Comparison of ENCODE assay signal across 9 cellular contexts in the genomic region with DNA sequence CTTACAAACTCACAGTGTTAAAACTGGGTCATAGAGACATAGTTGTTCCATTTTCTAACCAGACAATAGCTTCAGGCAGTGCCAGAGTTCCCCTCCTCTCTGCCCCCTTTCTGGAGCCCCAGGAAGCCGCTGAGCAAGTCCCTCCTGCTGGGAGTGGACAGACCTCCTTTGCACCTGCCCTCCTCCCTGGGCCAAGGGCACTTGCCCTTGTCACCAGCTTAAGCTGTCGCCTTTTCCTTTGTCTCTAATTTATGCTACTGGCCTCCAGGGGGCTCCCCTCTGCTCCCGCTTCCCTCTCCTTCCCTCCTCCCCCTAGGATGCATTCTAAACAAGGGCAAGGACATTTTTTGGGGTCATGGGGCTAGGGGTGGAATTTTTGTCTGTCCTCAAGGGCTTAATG.
DNase-seq lines count a peak whose midpoint lies in the region; ATAC-seq and TF ChIP-seq lines count a peak whose summit lies in the region.
"Had no signal": no experiment of that assay in that cellular context is flagged by ENCODE, and none has a peak within 500 bp of the region (broad histone marks: within the 10 kb centered on the region; RNA-seq: fewer than 3 reads in every experiment).

No MANE protein-coding gene starts in this region.

- 25% methylated on average over 2 of the region's 3 CpGs for WGBS in mesenchymal stem cell

- BruUV-seq in MCF 10A (replicated peaks; lab: Mats Ljungman, UMichigan) = no TSS peak

- H2BK15ac ChIP-seq in mesenchymal stem cell (ENCODE audit: low read depth, poor library complexity, severe bottlenecking) = no peak overlapping the region

- no peak overlapping the region for H2BK5ac ChIP-seq in mesenchymal stem cell (ENCODE audit: low read depth, low read length, poor library complexity, severe bottlenecking)

- H3K23ac ChIP-seq in mesenchymal stem cell (ENCODE audit: low read length in 2 of 2) = no peak overlapping the region

- peak; percentile 39 for ATAC-seq in stimulated activated effector memory CD8-positive, alpha-beta T cell treated with anti-CD3 and anti-CD28 coated beads, Interleukin-12 subunit alpha, Interleukin-12 subunit beta, amount 100 ng/mL, for 72 hours
- ATAC-seq in HG03439 (IDR thresholded peaks at IDR 0.05; ENCODE audit: unreplicated experiment) = no peak

- H3K18ac ChIP-seq in mesenchymal stem cell (ENCODE audit: low read depth in 1 of 2, low read length in 2 of 2) = no peak overlapping the region

- no peak overlapping the region for H3K4ac ChIP-seq in mesenchymal stem cell (ENCODE audit: low read depth in 1 of 2, low read length in 2 of 2)

- no peak overlapping the region for H3K4me2 ChIP-seq in mesenchymal stem cell (ENCODE audit: low read length, poor library complexity, severe bottlenecking)

- no peaks in the 10 kb centered on the region for H3K27me3 ChIP-seq in breast epithelium
- H3K27me3 ChIP-seq in mesenchymal stem cell (ENCODE audit: control insufficient read depth in 1 of 2, insufficient read depth in 1 of 2, low read length in 2 of 2) = no peaks in the 10 kb centered on the region

- H3K27ac Mint-ChIP-seq in MCF 10A (ENCODE audit: low read depth, unreplicated experiment) = no peak overlapping the region
- H3K27ac Mint-ChIP-seq in chondrocyte (ENCODE audit: unreplicated experiment) = no peak overlapping the region
- H3K27ac Mint-ChIP-seq in stimulated activated effector memory CD8-positive, alpha-beta T cell treated with anti-CD3 and anti-CD28 coated beads, Interleukin-12 subunit alpha, Interleukin-12 subunit beta, amount 100 ng/mL, for 72 hours = no peak overlapping the region

- H3K27me3 Mint-ChIP-seq in MCF 10A (ENCODE audit: insufficient read depth, unreplicated experiment) (peaks cover 21% of the 10 kb centered on the region), chondrocyte (ENCODE audit: low read depth) (no peaks in the 10 kb centered on the region)

- H2AK5ac ChIP-seq in mesenchymal stem cell (ENCODE audit: low read length, severe bottlenecking) = no peak overlapping the region

- H2AFZ ChIP-seq in mesenchymal stem cell (ENCODE audit: low read depth, low read length) = no peak overlapping the region

- H3K36me3 ChIP-seq in breast epithelium = no peaks in the 10 kb centered on the region
- H3K36me3 ChIP-seq in mesenchymal stem cell (ENCODE audit: control insufficient read depth in 1 of 2, insufficient read depth in 2 of 2, low read depth in 1 of 2, low read length in 2 of 2) = no peaks in the 10 kb centered on the region

- H3K4me3 ChIP-seq in breast epithelium = no peak overlapping the region
- no peak overlapping the region for H3K4me3 ChIP-seq in mesenchymal stem cell (ENCODE audit: insufficient read depth in 1 of 2, low read depth in 1 of 2, low read length in 2 of 2)
- H3K4me3 ChIP-seq: skin epidermis had no signal

- H4K91ac ChIP-seq in mesenchymal stem cell (ENCODE audit: low read length) = no peak overlapping the region

- H3K36me3 Mint-ChIP-seq in MCF 10A (ENCODE audit: insufficient read depth, unreplicated experiment) = no peaks in the 10 kb centered on the region
- H3K36me3 Mint-ChIP-seq in chondrocyte (ENCODE audit: low read depth) = no peaks in the 10 kb centered on the region
- H3K36me3 Mint-ChIP-seq in stimulated activated effector memory CD8-positive, alpha-beta T cell treated with anti-CD3 and anti-CD28 coated beads, Interleukin-12 subunit alpha, Interleukin-12 subunit beta, amount 100 ng/mL, for 72 hours = no peaks in the 10 kb centered on the region

- H3K27ac ChIP-seq in breast epithelium (no peak overlapping the region), mesenchymal stem cell (ENCODE audit: low read length, poor library complexity, severe bottlenecking) (no peak overlapping the region)

- H3K9me3 Mint-ChIP-seq in MCF 10A (ENCODE audit: unreplicated experiment) (peaks cover 8% of the 10 kb centered on the region), chondrocyte (ENCODE audit: low read depth) (no peaks in the 10 kb centered on the region)
- H3K9me3 Mint-ChIP-seq in stimulated activated effector memory CD8-positive, alpha-beta T cell treated with anti-CD3 and anti-CD28 coated beads, Interleukin-12 subunit alpha, Interleukin-12 subunit beta, amount 100 ng/mL, for 72 hours = no peaks in the 10 kb centered on the region

- TF ChIP-seq POLR2A in breast epithelium (IDR thresholded peaks at IDR 0.05) = no peak

- POLR2A ChIA-PET in MCF 10A (lab: Yijun Ruan, JAX) = no interaction called here

- H3K4me1 ChIP-seq in breast epithelium (no peaks in the 10 kb centered on the region), mesenchymal stem cell (ENCODE audit: control insufficient read depth, insufficient read depth, low read depth, low read length) (no peaks in the 10 kb centered on the region)

- no peaks in the 10 kb centered on the region for H3K79me1 ChIP-seq in mesenchymal stem cell (replicated peaks; ENCODE audit: low read length, poor library complexity, severe bottlenecking)

- H3K4me1 Mint-ChIP-seq in MCF 10A (ENCODE audit: insufficient read depth, unreplicated experiment) (peaks cover 5% of the 10 kb centered on the region), chondrocyte (ENCODE audit: low read depth) (peaks cover 3% of the 10 kb centered on the region)
- H3K4me1 Mint-ChIP-seq in stimulated activated effector memory CD8-positive, alpha-beta T cell treated with anti-CD3 and anti-CD28 coated beads, Interleukin-12 subunit alpha, Interleukin-12 subunit beta, amount 100 ng/mL, for 72 hours = no peaks in the 10 kb centered on the region

- CTCF ChIA-PET in MCF 10A (lab: Yijun Ruan, JAX) = interaction anchor here (0.6 to 0.7 kb wide), 6 partner anchors 54 to 926 kb away, joined by 3 to 7 read pairs (median 4); no protein-coding TSS in a partner anchor

- intact Hi-C loops in MCF 10A (cut with micrococcal nuclease) = loop anchor here (1.0 kb wide), 1 partner anchor 162 kb away; no protein-coding TSS in a partner anchor
- intact Hi-C loops in breast epithelium (cut with DNase I; ENCODE audit: low total_unique reads) = no loop called here

- H3K9me3 ChIP-seq in breast epithelium (no peaks in the 10 kb centered on the region), mesenchymal stem cell (ENCODE audit: control insufficient read depth, low read length) (peaks cover 4% of the 10 kb centered on the region)

- H3K14ac ChIP-seq in mesenchymal stem cell (ENCODE audit: low read length in 2 of 2) = no peak overlapping the region

- H3K4me3 Mint-ChIP-seq in MCF 10A (ENCODE audit: unreplicated experiment) (no peak overlapping the region), chondrocyte (ENCODE audit: unreplicated experiment) (no peak overlapping the region)
- no peak overlapping the region for H3K4me3 Mint-ChIP-seq in stimulated activated effector memory CD8-positive, alpha-beta T cell treated with anti-CD3 and anti-CD28 coated beads, Interleukin-12 subunit alpha, Interleukin-12 subunit beta, amount 100 ng/mL, for 72 hours

- no peak overlapping the region for H4K8ac ChIP-seq in mesenchymal stem cell (ENCODE audit: low read length)

- H3K9ac ChIP-seq in mesenchymal stem cell (ENCODE audit: low read length) = no peak overlapping the region

- peak; percentile 36 for TF ChIP-seq CTCF in MCF 10A (IDR thresholded peaks at IDR 0.05; ENCODE audit: unreplicated experiment)
- TF ChIP-seq CTCF in breast epithelium (IDR thresholded peaks at IDR 0.05) = peak in 1 of 3 donors; percentile 15
- peak; percentile 71 for TF ChIP-seq CTCF in chondrocyte (IDR thresholded peaks at IDR 0.05)

- H2BK120ac ChIP-seq in mesenchymal stem cell (ENCODE audit: low read depth, low read length) = no peak overlapping the region

- DNase-seq in MCF 10A (ENCODE audit: unreplicated experiment) (peak; percentile 39), breast epithelium (ENCODE audit: low spot score in 2 of 2) (no peak), NAMALWA (ENCODE audit: low spot score) (peak; percentile 26), chondrocyte (ENCODE audit: low spot score) (no peak), mesenchymal stem cell (no peak)
- no peak for DNase-seq in stimulated activated effector memory CD8-positive, alpha-beta T cell treated with anti-CD3 and anti-CD28 coated beads, Interleukin-12 subunit alpha, Interleukin-12 subunit beta, amount 100 ng/mL, for 72 hours (ENCODE audit: low spot score in 2 of 2)
- no peak for DNase-seq in stimulated activated CD4-positive, alpha-beta T cell treated with anti-CD3 and anti-CD28 coated beads, Interleukin-2, amount 100 ng/mL, for 48 hours

- no peak overlapping the region for H2BK12ac ChIP-seq in mesenchymal stem cell (ENCODE audit: low read length in 2 of 2)

Comparison
In these comparisons a context has a peak if more than half of its experiments do, and no peak if none do; other contexts are left out.
1. DNase-seq: peak in MCF 10A (single experiment) and NAMALWA (single experiment); none in breast epithelium (0 of 2), chondrocyte (single experiment), stimulated activated effector memory CD8-positive, alpha-beta T cell treated with anti-CD3 and anti-CD28 coated beads, Interleukin-12 subunit alpha, Interleukin-12 subunit beta, amount 100 ng/mL, for 72 hours (0 of 2), stimulated activated CD4-positive, alpha-beta T cell treated with anti-CD3 and anti-CD28 coated beads, Interleukin-2, amount 100 ng/mL, for 48 hours (0 of 2) and mesenchymal stem cell (single experiment).